In genomic region chr1:192887426-192887825, GRCh38 we compare ENCODE assay signal across 19 cellular contexts.
"Had no signal": no experiment of that assay in that cellular context is flagged by ENCODE, and none has a peak within 500 bp of the region (broad histone marks: within the 10 kb centered on the region; RNA-seq: fewer than 3 reads in every experiment).

No MANE protein-coding gene starts in this region.

- DNase-seq: activated CD4-positive, alpha-beta T cell treated with anti-CD3 and anti-CD28 coated beads for 1 hour; activated gamma-delta T cell; effector CD8-positive, alpha-beta T cell; esophagus squamous epithelium; heart right ventricle; kidney; midbrain; occipital lobe; retina; stimulated activated CD8-positive, alpha-beta memory T cell treated with anti-CD3 and anti-CD28 coated beads, Interleukin-4, amount 100 ng/mL, for 48 hours; stimulated activated naive CD4-positive, alpha-beta T cell treated with Interleukin-2 at 50 U/mL for 16 hours; T-helper 2 cell; thyroid gland had no signal

- H3K4me1 ChIP-seq: ascending aorta, esophagus squamous epithelium, thyroid gland had no signal

- H3K27ac Mint-ChIP-seq: activated naive CD4-positive, alpha-beta T cell treated with anti-CD3 and anti-CD28 coated beads, Interleukin-2, amount 50 U/mL, for 24 hours; dendritic cell treated with granulocyte-macrophage colony-stimulating factor and Interleukin-4, amounts not matched to agents 40 ng/mL and 50 ng/mL, for 4 days; nephron had no signal

- H3K36me3 ChIP-seq: ascending aorta, esophagus squamous epithelium, heart right ventricle, thyroid gland had no signal

- ATAC-seq: heart right ventricle, left lobe of liver had no signal

- H3K27ac ChIP-seq: ascending aorta, esophagus squamous epithelium, heart right ventricle, thyroid gland, VCaP had no signal

- H3K4me1 Mint-ChIP-seq: activated naive CD4-positive, alpha-beta T cell treated with anti-CD3 and anti-CD28 coated beads, Interleukin-2, amount 50 U/mL, for 24 hours had no signal

- H3K27me3 Mint-ChIP-seq: activated naive CD4-positive, alpha-beta T cell treated with anti-CD3 and anti-CD28 coated beads, Interleukin-2, amount 50 U/mL, for 24 hours; dendritic cell treated with granulocyte-macrophage colony-stimulating factor and Interleukin-4, amounts not matched to agents 40 ng/mL and 50 ng/mL, for 4 days had no signal

- H3K9me3 ChIP-seq: ascending aorta, esophagus squamous epithelium, heart right ventricle, thyroid gland had no signal

- H3K4me3 Mint-ChIP-seq: activated naive CD4-positive, alpha-beta T cell treated with anti-CD3 and anti-CD28 coated beads, Interleukin-2, amount 50 U/mL, for 24 hours; dendritic cell treated with granulocyte-macrophage colony-stimulating factor and Interleukin-4, amounts not matched to agents 40 ng/mL and 50 ng/mL, for 4 days; nephron had no signal

- H3K9me3 Mint-ChIP-seq: activated naive CD4-positive, alpha-beta T cell treated with anti-CD3 and anti-CD28 coated beads, Interleukin-2, amount 50 U/mL, for 24 hours; dendritic cell treated with granulocyte-macrophage colony-stimulating factor and Interleukin-4, amounts not matched to agents 40 ng/mL and 50 ng/mL, for 4 days; nephron had no signal

- H3K4me3 ChIP-seq: ascending aorta, esophagus squamous epithelium, heart right ventricle, thyroid gland had no signal

- H3K36me3 Mint-ChIP-seq: activated naive CD4-positive, alpha-beta T cell treated with anti-CD3 and anti-CD28 coated beads, Interleukin-2, amount 50 U/mL, for 24 hours had no signal

- H3K27me3 ChIP-seq: ascending aorta, esophagus squamous epithelium, heart right ventricle, thyroid gland had no signal
